Comparison of ENCODE assay signal across 15 cellular contexts in genomic region chr9:119221281-119221680, GRCh38.
DNase-seq lines count a peak whose midpoint lies in the region; ATAC-seq and TF ChIP-seq lines count a peak whose summit lies in the region.
"Had no signal": no experiment of that assay in that cellular context is flagged by ENCODE, and none has a peak within 500 bp of the region (broad histone marks: within the 10 kb centered on the region; RNA-seq: fewer than 3 reads in every experiment).

No MANE protein-coding gene starts in this region.

- no peak for TF ChIP-seq RAD21 in neural cell (conservative IDR thresholded peaks at IDR 0.05)

- H3K4me2 ChIP-seq in neural cell (ENCODE audit: low read length) = no peak overlapping the region
- H3K4me2 ChIP-seq: BLaER1 had no signal

- TF ChIP-seq EP300 in neural cell (conservative IDR thresholded peaks at IDR 0.05; ENCODE audit: poor library complexity, severe bottlenecking) = no peak

- H3K9me2 ChIP-seq in neural cell (ENCODE audit: insufficient read depth, low read length) = no peaks in the 10 kb centered on the region

- intact Hi-C loops in psoas muscle (cut with DNase I) = no loop called here

- TF ChIP-seq CTCF in neural cell (IDR thresholded peaks at IDR 0.05; ENCODE audit: poor library complexity, severe bottlenecking) (no peak), psoas muscle (IDR thresholded peaks at IDR 0.05) (no peak)

- H3K9me3 ChIP-seq in neural cell (ENCODE audit: low read length) = no peaks in the 10 kb centered on the region
- H3K9me3 ChIP-seq in psoas muscle = no peaks in the 10 kb centered on the region
- H3K9me3 ChIP-seq: BLaER1 had no signal

- H3K4me3 ChIP-seq in neural cell (ENCODE audit: low read length) (no peak overlapping the region), psoas muscle (no peak overlapping the region)
- H3K4me3 ChIP-seq: BLaER1 had no signal

- ATAC-seq in psoas muscle = no peak
- ATAC-seq in HG02610 (IDR thresholded peaks at IDR 0.05; ENCODE audit: unreplicated experiment) = no peak
- ATAC-seq: Panc1, SK-N-SH treated with all-trans-retinoic acid at 6 μM for 48 hours had no signal

- H3K79me2 ChIP-seq in neural cell (replicated peaks; ENCODE audit: insufficient read depth, low read length) = no peaks in the 10 kb centered on the region

- no peaks in the 10 kb centered on the region for H4K20me1 ChIP-seq in neural cell (ENCODE audit: insufficient read depth)
- H4K20me1 ChIP-seq: BLaER1 had no signal

- no peaks in the 10 kb centered on the region for H3F3A ChIP-seq in neural cell (ENCODE audit: insufficient read depth, low read length, poor library complexity, severe bottlenecking)

- in situ Hi-C loops in G401 (cut with HindIII; ENCODE audit: low sequenced_read_pairs) = no loop called here

- no peak overlapping the region for H3K27ac ChIP-seq in neural cell (ENCODE audit: low read length)
- no peak overlapping the region for H3K27ac ChIP-seq in psoas muscle
- H3K27ac ChIP-seq: BLaER1 had no signal

- H3K36me3 ChIP-seq in neural cell (ENCODE audit: insufficient read depth, low read length) = no peaks in the 10 kb centered on the region
- H3K36me3 ChIP-seq in psoas muscle (ENCODE audit: insufficient read depth in 1 of 2, low read depth in 1 of 2) = no peaks in the 10 kb centered on the region
- H3K36me3 ChIP-seq: BLaER1 had no signal

- DNase-seq in G401 (ENCODE audit: low spot score) (peak; percentile 80), NCI-H2227 treated with DMSO at 0.1 percent for 48 hours (lab: John Stamatoyannopoulos, UW) (peak; percentile 15), glomerular visceral epithelial cell (ENCODE audit: extremely low spot score) (peak; percentile 58), psoas muscle (no peak)
- no peak for DNase-seq in activated T-cell treated with anti-CD3 and anti-CD28 coated beads, Interleukin-2, amount 50 U/mL, for 48 hours
- DNase-seq: CD8-positive, alpha-beta memory T cell; DMS 273 treated with DMSO at 0.1 percent for 48 hours; NCI-H1436 treated with DMSO at 0.1 percent for 48 hours; NCI-H82; SHP77 had no signal

- H2AFZ ChIP-seq in neural cell (ENCODE audit: low read depth, low read length) = no peak overlapping the region

- WGBS in psoas muscle, 3 donors = 71 to 77% (median 75%) methylated on average over 4 of the region's 4 CpGs

- no peaks in the 10 kb centered on the region for H3K4me1 ChIP-seq in psoas muscle

- H3K9ac ChIP-seq in neural cell (ENCODE audit: low read length) = no peak overlapping the region
- H3K9ac ChIP-seq: BLaER1 had no signal

- H3K27me3 ChIP-seq in neural cell (ENCODE audit: insufficient read depth, low read depth, low read length) = no peaks in the 10 kb centered on the region
- no peaks in the 10 kb centered on the region for H3K27me3 ChIP-seq in psoas muscle (ENCODE audit: insufficient read depth in 3 of 3, low read length in 2 of 3)
- H3K27me3 ChIP-seq: BLaER1 had no signal

TF ChIP-seq in neural cell, 6 proteins besides CTCF, POLR2A, EP300 and RAD21:
- TF ChIP-seq REST (IDR thresholded peaks at IDR 0.05; ENCODE audit: borderline replicate concordance) (no peak), SMC3 (conservative IDR thresholded peaks at IDR 0.05; ENCODE audit: poor library complexity) (no peak), POLR2AphosphoS5 (IDR thresholded peaks at IDR 0.05) (peak; percentile 31)

Comparison
In these comparisons a context has a peak if more than half of its experiments do, and no peak if none do; other contexts are left out.
1. DNase-seq: peak in G401 (single experiment), NCI-H2227 treated with DMSO at 0.1 percent for 48 hours (single experiment) and glomerular visceral epithelial cell (single experiment); none in activated T-cell treated with anti-CD3 and anti-CD28 coated beads, Interleukin-2, amount 50 U/mL, for 48 hours (0 of 2) and psoas muscle (0 of 2).